Comparison of ENCODE assay signal across 11 cellular contexts in the genomic region with DNA sequence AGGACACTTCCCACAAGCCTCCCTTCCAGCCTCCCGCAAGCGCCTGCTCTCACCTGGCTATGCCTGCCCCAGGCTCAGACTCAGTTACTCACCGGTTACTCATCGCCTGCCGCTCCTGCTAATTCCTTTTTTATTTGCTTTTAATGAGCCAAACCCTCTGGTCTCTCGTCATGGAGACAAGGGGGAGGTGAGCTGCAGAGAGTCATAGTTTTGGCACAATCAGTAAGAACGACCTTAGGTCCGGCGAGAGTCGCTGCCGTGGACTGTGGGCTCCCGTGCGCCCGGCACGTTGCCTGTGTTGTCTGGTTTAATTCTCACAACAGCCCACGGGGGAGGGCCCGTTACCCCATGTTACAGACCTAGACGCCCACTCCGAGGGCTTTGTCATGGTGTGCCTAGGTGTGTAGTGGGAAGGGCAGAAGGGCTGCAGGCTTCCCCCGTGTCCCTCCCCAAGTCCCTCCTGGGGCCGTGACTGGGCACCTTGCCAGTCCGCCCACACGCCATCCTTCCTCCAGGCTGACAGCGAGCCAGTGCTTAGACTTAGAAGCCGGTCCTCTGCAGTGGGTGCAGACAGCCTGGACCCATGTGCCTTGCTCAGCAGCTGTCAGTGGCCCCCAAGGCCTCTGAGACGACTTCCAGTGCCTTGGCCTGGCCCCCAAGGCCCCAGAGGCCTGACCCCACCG. TPM values are rescaled to one million over a fixed set of nuclear protein-coding genes. Genes with fewer than 3 reads are reported as not detected.
DNase-seq lines count a peak whose midpoint lies in the region; ATAC-seq, FAIRE-seq and TF ChIP-seq lines count a peak whose summit lies in the region.
"Had no signal": no experiment of that assay in that cellular context is flagged by ENCODE, and none has a peak within 500 bp of the region (broad histone marks: within the 10 kb centered on the region; RNA-seq: fewer than 3 reads in every experiment).

No MANE protein-coding gene starts in this region.

- H3K27me3 ChIP-seq in astrocyte (ENCODE audit: insufficient read depth, low read length) (no peaks in the 10 kb centered on the region), HepG2 (ENCODE audit: control insufficient read depth in 1 of 2, insufficient read depth in 2 of 2, low read length in 2 of 2) (peaks cover 14 to 74% of the 10 kb centered on the region in 2 experiments), Peyer's patch (no peaks in the 10 kb centered on the region)
- H3K27me3 ChIP-seq: vagina had no signal

- H4K20me1 ChIP-seq in astrocyte (ENCODE audit: insufficient read depth, low read length): peaks cover 65% of the 10 kb centered on the region
- peaks cover 2% of the 10 kb centered on the region; the same call in 1 of the 2 replicates for H4K20me1 ChIP-seq in HepG2 (ENCODE audit: insufficient read depth, low read length)

- no peak overlapping the region for H3K4me3 Mint-ChIP-seq in astrocyte (ENCODE audit: unreplicated experiment)

- no peak overlapping the region for H3K27ac Mint-ChIP-seq in astrocyte (ENCODE audit: unreplicated experiment)

- H3K9me3 ChIP-seq in astrocyte (ENCODE audit: insufficient read depth, low read depth, low read length) (no peaks in the 10 kb centered on the region), HepG2 (ENCODE audit: low read length) (no peaks in the 10 kb centered on the region), Peyer's patch (no peaks in the 10 kb centered on the region)
- H3K9me3 ChIP-seq: vagina had no signal

- intact Hi-C loops in HepG2 (cut with micrococcal nuclease; ENCODE audit: unreplicated experiment): no loop called here

- POLR2A ChIA-PET in HepG2 (lab: Yijun Ruan, JAX): no interaction called here

- peaks cover 2% of the 10 kb centered on the region for H3K36me3 ChIP-seq in astrocyte (ENCODE audit: insufficient read depth, low read length)
- H3K36me3 ChIP-seq in HepG2 (replicated peaks in 1 of 2; ENCODE audit: control insufficient read depth in 1 of 2, insufficient read depth in 2 of 2, low read length in 2 of 2): no peaks in the 10 kb centered on the region
- H3K36me3 ChIP-seq in Peyer's patch: no peaks in the 10 kb centered on the region
- H3K36me3 ChIP-seq: vagina had no signal

- peak overlapping the region; percentile 86 for H3K27ac ChIP-seq in astrocyte (ENCODE audit: low read depth, low read length)
- no peak overlapping the region for H3K27ac ChIP-seq in HepG2 (ENCODE audit: extremely low read length, insufficient read depth, low read length)
- no peak overlapping the region for H3K27ac ChIP-seq in Peyer's patch
- H3K27ac ChIP-seq: vagina had no signal

- peaks cover 27% of the 10 kb centered on the region for H3K27me3 Mint-ChIP-seq in astrocyte (ENCODE audit: low read depth, unreplicated experiment)

- WGBS in HepG2 (ENCODE audit: low lambda C conversion rate): 3% methylated on average over 14 of the region's 27 CpGs

- DNase-seq in AG10803 (ENCODE audit: low read depth): peak; percentile 72
- peak; percentile 94 for DNase-seq in HPDE6-E6E7 (ENCODE audit: extremely low spot score)
- peak; percentile 96 for DNase-seq in astrocyte (ENCODE audit: low read depth)
- peak; percentile 27 for DNase-seq in HepG2 (ENCODE audit: low spot score)
- DNase-seq in activated CD4-positive, alpha-beta T cell treated with anti-CD3 and anti-CD28 coated beads for 4 hours: no peak
- no peak for DNase-seq in NOMO-1 (lab: John Stamatoyannopoulos, UW; ENCODE audit: unreplicated experiment in 2 of 2)
- DNase-seq in Peyer's patch: no peak
- DNase-seq: NCI-H446 had no signal

- CTCF ChIA-PET in HepG2 (lab: Yijun Ruan, JAX; ENCODE audit: low intra/inter-chr PET ratio, low total read pairs): no interaction called here

- H3K9ac ChIP-seq in astrocyte (ENCODE audit: low read length) (peak overlapping the region; percentile 75), HepG2 (ENCODE audit: insufficient read depth, low read depth, low read length) (no peak overlapping the region)

- H2AFZ ChIP-seq in astrocyte (ENCODE audit: low read depth, low read length) (peak overlapping the region; percentile 34), HepG2 (ENCODE audit: low read length) (no peak overlapping the region)

- H3K36me3 Mint-ChIP-seq in astrocyte (ENCODE audit: low read depth, unreplicated experiment): no peaks in the 10 kb centered on the region

- TF ChIP-seq CTCF in AG10803 (conservative IDR thresholded peaks at IDR 0.05; ENCODE audit: low read length) (no peak), astrocyte (IDR thresholded peaks at IDR 0.05; ENCODE audit: insufficient read depth, low read depth, low read length) (no peak), HepG2 (CRISPR knock-in tag; IDR thresholded peaks at IDR 0.05) (no peak), Peyer's patch (IDR thresholded peaks at IDR 0.05) (no peak)

- FAIRE-seq in astrocyte (lab: Jason Lieb, UNC): no peak
- no peak for FAIRE-seq in HepG2 (lab: Jason Lieb, UNC)

- H3K4me1 ChIP-seq in astrocyte (ENCODE audit: insufficient read depth, low read length) (peaks cover 43% of the 10 kb centered on the region), HepG2 (ENCODE audit: insufficient read depth, low read length) (no peaks in the 10 kb centered on the region), Peyer's patch (no peaks in the 10 kb centered on the region)

- H3K4me2 ChIP-seq in astrocyte (ENCODE audit: low read length) (peak overlapping the region; percentile 85), HepG2 (ENCODE audit: low read depth, low read length) (no peak overlapping the region)

- H3K79me2 ChIP-seq in astrocyte (ENCODE audit: insufficient read depth, low read length): peaks cover 77% of the 10 kb centered on the region
- no peaks in the 10 kb centered on the region for H3K79me2 ChIP-seq in HepG2 (ENCODE audit: insufficient read depth, low read length)

- no TSS peak for BruUV-seq in HepG2 (replicated peaks; lab: Mats Ljungman, UMichigan)

- H3K9me3 Mint-ChIP-seq in astrocyte (ENCODE audit: unreplicated experiment): no peaks in the 10 kb centered on the region

- no peak for ATAC-seq in HepG2
- no peak for ATAC-seq in HG03432 (IDR thresholded peaks at IDR 0.05; ENCODE audit: unreplicated experiment)

- in situ Hi-C loops in HepG2 (cut with HindIII; ENCODE audit: extremely low pct_ligation_motif_present, low pct_unique_long_range_greater_than_20kb): no loop called here

- H3K4me3 ChIP-seq in AG10803 (ENCODE audit: low read length) (peak overlapping the region; percentile 30), astrocyte (ENCODE audit: insufficient read depth, low read depth, low read length) (peak overlapping the region; percentile 29), HepG2 (replicated peaks in 1 of 3; ENCODE audit: insufficient read depth in 1 of 3, low read depth in 2 of 3, low read length in 3 of 3) (no peak overlapping the region), Peyer's patch (no peak overlapping the region)
- H3K4me3 ChIP-seq: vagina had no signal

- TF ChIP-seq POLR2A in HepG2 (IDR thresholded peaks at IDR 0.05; ENCODE audit: insufficient read depth in 1 of 2, low read depth in 2 of 2, low read length in 2 of 2) (no peak), Peyer's patch (IDR thresholded peaks at IDR 0.05) (no peak)

- TF ChIP-seq EP300 in HepG2 (IDR thresholded peaks at IDR 0.05; ENCODE audit: low read depth in 2 of 2, low read length in 2 of 2) (no peak), HepG2 (CRISPR knock-in tag; IDR thresholded peaks at IDR 0.05; ENCODE audit: borderline replicate concordance) (no peak)

- TF ChIP-seq RAD21 in HepG2 (CRISPR knock-in tag; IDR thresholded peaks at IDR 0.05): no peak

- H3K4me1 Mint-ChIP-seq in astrocyte (ENCODE audit: low read depth, unreplicated experiment): peaks cover 14% of the 10 kb centered on the region

TF ChIP-seq in HepG2, 621 proteins besides CTCF, POLR2A, EP300 and RAD21 (continues in another document):
- TF ChIP-seq FOSL1 (CRISPR knock-in tag; IDR thresholded peaks at IDR 0.05; ENCODE audit: borderline replicate concordance) (no peak), ZNF557 (CRISPR knock-in tag; IDR thresholded peaks at IDR 0.05) (no peak), ATAD3A (CRISPR knock-in tag; IDR thresholded peaks at IDR 0.05) (no peak), SUZ12 (IDR thresholded peaks at IDR 0.05; ENCODE audit: low read depth, low read length) (no peak), RFX5 (IDR thresholded peaks at IDR 0.05; ENCODE audit: low read depth, low read length) (no peak)

RNA-seq across cellular contexts. Expression of a gene that starts 42.2 kb away (rescaled TPM):
- total RNA-seq in astrocyte (1.6 and 1.7 TPM in 2 replicates), HepG2 (2016; rRNA removed; fragmentation: Illumina TruSeq; extraction: Trizol) (0.09 and 0.24 TPM in 2 replicates), Peyer's patch (not detected)
- 0.09 TPM in 1 of 2 replicates, not detected in the other for total RNA-seq in HepG2 (2016; cell fraction: cytosol; rRNA removed; fragmentation: Illumina TruSeq; extraction: Trizol; ENCODE audit: low read depth)
- total RNA-seq in HepG2 (2016; cell fraction: insoluble cytoplasmic fraction; rRNA removed; fragmentation: Illumina TruSeq; extraction: Trizol): 0.06 and 0.33 TPM in 2 replicates
- 0.10 and 0.12 TPM in 2 replicates for total RNA-seq in HepG2 (2016; cell fraction: membrane; rRNA removed; fragmentation: Illumina TruSeq; extraction: Trizol)
- total RNA-seq in HepG2 (2016; cell fraction: nucleus; rRNA removed; fragmentation: Illumina TruSeq; extraction: Trizol): not detected in 2 replicates
- 0.04 TPM in 1 of 2 replicates, not detected in the other for polyA plus RNA-seq in HepG2 (2011; rRNA removed)
- polyA plus RNA-seq in HepG2 (2011; cell fraction: cytosol; rRNA removed): 0.08 and 0.17 TPM in 2 replicates
- polyA plus RNA-seq in HepG2 (2011; cell fraction: nucleus; rRNA removed): 0.05 and 0.08 TPM in 2 replicates
- 0.08 TPM in 1 of 2 replicates, not detected in the other for polyA plus RNA-seq in HepG2 (2012)
- polyA plus RNA-seq in HepG2 (2016; cell fraction: cytosol; fragmentation: Illumina TruSeq; extraction: Trizol; ENCODE audit: low read depth): 0.07 and 0.10 TPM in 2 replicates
- polyA plus RNA-seq in HepG2 (2016; cell fraction: insoluble cytoplasmic fraction; fragmentation: Illumina TruSeq; extraction: Trizol; ENCODE audit: low read depth): 0.27 and 0.40 TPM in 2 replicates
- polyA plus RNA-seq in HepG2 (2016; cell fraction: membrane; fragmentation: Illumina TruSeq; extraction: Trizol; ENCODE audit: low read depth): 0.12 and 0.22 TPM in 2 replicates
- polyA plus RNA-seq in HepG2 (2016; cell fraction: nucleus; fragmentation: Illumina TruSeq; extraction: Trizol; ENCODE audit: insufficient read depth, low read depth): 0.25 and 0.30 TPM in 2 replicates
- 0.30 and 2.8 TPM in 2 replicates for polyA minus RNA-seq in HepG2 (2011; rRNA and poly(A)+ RNA removed; ENCODE audit: low replicate concordance)
- 0.20 TPM in 1 of 2 replicates, not detected in the other for polyA minus RNA-seq in HepG2 (2011; cell fraction: cytosol; rRNA and poly(A)+ RNA removed)
- not detected in 2 replicates for polyA minus RNA-seq in HepG2 (2011; cell fraction: nucleus; rRNA and poly(A)+ RNA removed)
- total RNA-seq: skeletal muscle tissue had no signal

Comparison
In these comparisons a context has a peak if more than half of its experiments do, and no peak if none do; other contexts are left out.
1. DNase-seq: peak in AG10803 (single experiment), HPDE6-E6E7 (single experiment), astrocyte (single experiment) and HepG2 (single experiment); none in activated CD4-positive, alpha-beta T cell treated with anti-CD3 and anti-CD28 coated beads for 4 hours (0 of 2), NOMO-1 (0 of 2) and Peyer's patch (0 of 3).
2. H3K4me3 ChIP-seq: peak in AG10803 (single experiment) and astrocyte (single experiment); none in HepG2 (0 of 3) and Peyer's patch (0 of 4).